In the genomic region with DNA sequence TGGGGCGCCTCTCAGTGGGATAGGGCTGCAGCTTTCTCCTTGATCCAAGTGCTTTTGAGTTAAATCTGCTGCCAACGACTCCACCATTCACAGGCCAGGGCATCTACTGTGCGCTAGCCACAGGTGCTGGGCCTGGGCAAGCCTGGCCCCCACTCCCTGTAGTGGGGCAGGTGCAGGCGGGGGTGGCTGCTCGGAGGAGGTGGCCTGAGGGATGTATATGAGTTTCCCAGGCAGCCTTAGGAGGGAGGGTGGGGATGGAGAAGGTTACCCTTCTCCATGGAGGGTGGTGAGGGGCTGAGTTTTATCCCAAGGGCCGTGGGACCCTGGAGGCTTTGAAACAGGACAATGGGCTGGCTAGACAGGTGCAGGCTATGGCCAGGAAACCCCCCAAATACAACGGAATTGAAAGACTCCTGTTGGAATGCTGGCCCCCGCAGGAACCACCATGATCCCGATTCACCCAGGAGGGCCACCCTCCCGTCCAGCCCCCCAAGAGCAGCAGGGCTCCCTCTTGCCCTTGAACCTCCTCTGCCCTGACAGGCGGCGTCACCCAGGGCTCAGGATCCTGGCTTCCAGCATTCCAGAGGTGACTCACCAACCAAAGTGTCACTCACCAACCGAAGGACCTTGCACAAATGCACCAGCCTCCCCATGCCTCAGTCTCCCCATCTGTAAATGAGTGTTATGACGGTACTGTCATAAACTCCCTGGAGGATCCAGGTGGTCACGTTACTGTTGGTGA, we compare ENCODE assay signal across 1 cellular context.
TF ChIP-seq lines count a peak whose summit lies in the region.

No MANE protein-coding gene starts in this region.

TF ChIP-seq in HCT116, 20 proteins besides CTCF, POLR2A, EP300 and RAD21:
- TF ChIP-seq POLR2AphosphoS5 (IDR thresholded peaks at IDR 0.05; ENCODE audit: low read depth, low read length) (peak; percentile 25; the same call in 1 of the 2 replicates), JUND (IDR thresholded peaks at IDR 0.05) (peak; percentile 42; the same call in 1 of the 2 replicates), CBX3 (IDR thresholded peaks at IDR 0.05; ENCODE audit: low read depth) (no peak)
